8 cellular contexts compared by ENCODE assay signal in the genomic region with DNA sequence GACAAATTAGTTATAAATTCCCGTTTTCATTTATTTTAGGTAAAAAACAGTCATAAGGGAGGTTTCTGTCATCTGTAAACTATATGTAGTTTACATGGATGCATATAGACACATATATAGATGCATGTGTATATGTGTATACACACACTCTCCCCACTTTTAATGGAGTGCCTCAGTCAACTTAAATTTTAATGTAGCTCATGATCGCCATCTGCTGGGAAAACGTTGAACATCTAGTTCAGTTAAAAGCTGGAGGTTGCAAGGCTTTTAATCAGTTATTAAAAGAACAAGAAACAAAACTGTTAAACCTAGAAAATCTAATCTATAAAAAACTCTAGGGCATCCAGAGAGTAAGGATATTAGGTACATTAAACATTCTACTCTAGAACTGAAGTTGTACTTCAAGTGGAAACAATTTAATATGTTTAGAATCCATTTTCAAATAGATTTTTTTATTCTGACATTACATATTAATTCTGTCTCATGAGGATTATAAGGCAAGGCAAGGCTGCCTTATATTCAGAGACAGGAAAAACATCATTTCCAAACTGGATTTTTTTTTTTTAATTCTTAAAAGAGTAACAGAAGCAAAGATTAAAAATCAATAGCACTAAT.
A peak's percentile ranks its signal among the peaks of the same experiment; 100 is the strongest.
DNase-seq lines count a peak whose midpoint lies in the region; ATAC-seq and TF ChIP-seq lines count a peak whose summit lies in the region.

No MANE protein-coding gene starts in this region.

- no peak overlapping the region for H3K4me3 ChIP-seq in GM12865 (ENCODE audit: low read depth, low read length)

- peak; percentile 56 for TF ChIP-seq CTCF in AG09319 (IDR thresholded peaks at IDR 0.05; ENCODE audit: low read depth, low read length)
- TF ChIP-seq CTCF in GM12865 (IDR thresholded peaks at IDR 0.05; ENCODE audit: insufficient read depth, low read depth, low read length, missing control alignments): peak; percentile 40

- peak; percentile 57 for ATAC-seq in left colon
- ATAC-seq in GM18520 (IDR thresholded peaks at IDR 0.05; ENCODE audit: unreplicated experiment): no peak

- intact Hi-C loops in left colon (cut with DNase I, micrococcal nuclease): loop anchor here (5.0 to 10.0 kb wide), 3 partner anchors 158 to 238 kb away; no protein-coding TSS in a partner anchor

- in situ Hi-C loops in SK-MEL-5 (cut with HindIII; ENCODE audit: low pct_unique_long_range_greater_than_20kb, low sequenced_read_pairs): no loop called here
- in situ Hi-C loops in T47D (cut with HindIII; ENCODE audit: low pct_unique_long_range_greater_than_20kb, low sequenced_read_pairs): no loop called here

- DNase-seq in AG09319 (ENCODE audit: extremely low read depth, low read depth) (peak; percentile 5), GM12865 (ENCODE audit: low read depth) (peak; percentile 72), HS-27A (ENCODE audit: low read depth) (peak; percentile 9), SK-MEL-5 (ENCODE audit: low read depth, low spot score) (peak; percentile 67), T47D (ENCODE audit: low read depth in 1 of 2, low spot score in 1 of 2) (peak; percentile 0 to 58), left colon (peak in 1 of 2 donors; percentile 58)
- DNase-seq in stimulated activated CD8-positive, alpha-beta memory T cell treated with anti-CD3 and anti-CD28 coated beads, Interleukin-12 subunit alpha, Interleukin-12 subunit beta, amount 100 ng/mL, for 1 hour (ENCODE audit: low read depth): peak; percentile 19
